In the genomic region with DNA sequence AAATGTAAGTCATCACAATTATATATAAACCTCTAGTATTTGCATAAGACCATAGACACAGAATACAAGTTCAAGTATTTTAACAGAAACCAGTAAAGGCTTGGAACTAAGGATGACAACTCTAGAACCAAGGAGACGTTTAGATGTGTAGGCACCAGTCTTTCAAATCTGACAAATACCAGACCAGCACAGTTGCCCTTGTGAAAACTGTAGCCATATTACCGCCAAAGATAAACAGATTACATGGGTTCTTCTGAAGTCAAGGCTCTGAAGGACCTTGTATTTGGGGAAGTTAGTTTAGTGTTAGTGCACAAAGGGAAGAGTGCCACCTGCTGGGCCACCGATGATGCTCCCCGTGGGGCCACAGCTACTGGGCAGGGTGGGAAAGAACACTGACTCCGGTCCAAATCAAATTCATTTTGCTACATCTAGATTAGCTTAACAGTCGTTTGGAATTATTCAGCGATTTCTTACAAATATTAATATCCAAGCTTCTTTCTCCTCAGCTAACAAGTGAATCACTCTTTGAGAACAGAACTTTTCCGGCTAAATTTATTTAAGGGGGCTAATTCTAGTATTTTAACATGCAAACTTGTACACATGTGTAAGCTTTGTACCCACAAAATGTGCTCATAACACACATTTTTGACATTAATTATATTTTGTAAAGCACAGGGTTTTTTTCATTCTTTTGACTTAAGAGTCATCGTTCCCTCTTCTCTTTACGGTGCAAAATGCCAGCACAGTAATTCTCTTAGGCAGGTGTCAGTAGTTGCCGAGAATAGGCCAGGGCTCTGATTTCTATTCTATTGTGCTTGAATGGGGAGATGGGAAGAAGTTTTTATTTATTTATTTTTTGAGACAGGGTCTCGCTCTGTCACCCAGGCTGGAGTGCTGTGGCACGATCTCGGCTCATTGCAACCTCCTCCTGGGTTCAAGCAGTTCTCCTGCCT, we compare ENCODE assay signal across 9 cellular contexts. TPM values are rescaled to one million over a fixed set of nuclear protein-coding genes. Genes with fewer than 3 reads are reported as not detected.
DNase-seq lines count a peak whose midpoint lies in the region; ATAC-seq, FAIRE-seq and TF ChIP-seq lines count a peak whose summit lies in the region.
"Had no signal": no experiment of that assay in that cellular context is flagged by ENCODE, and none has a peak within 500 bp of the region (broad histone marks: within the 10 kb centered on the region; RNA-seq: fewer than 3 reads in every experiment).

No MANE protein-coding gene starts in this region.

- DNase-seq in EH (ENCODE audit: low read depth) (peak; percentile 79), KG1 (lab: John Stamatoyannopoulos, UW) (peak; percentile 56), RCC 7860 (ENCODE audit: low spot score) (peak; percentile 51), fibroblast of mammary gland (ENCODE audit: low read depth) (peak; percentile 79), non-pigmented ciliary epithelial cell (ENCODE audit: low read depth) (peak; percentile 28), suprapubic skin (ENCODE audit: low spot score in 2 of 2) (peak; percentile 82 to 89)
- peak; percentile 80 for DNase-seq in activated T-cell treated with anti-CD3 and anti-CD28 coated beads, Interleukin-2, amount 50 U/mL, for 24 hours

- peaks cover 6% of the 10 kb centered on the region for H3K4me1 ChIP-seq in suprapubic skin

- peak; percentile 24 for FAIRE-seq in RCC 7860 (lab: Jason Lieb, UNC)

- no peaks in the 10 kb centered on the region for H3K9me3 ChIP-seq in suprapubic skin

- H3K27ac Mint-ChIP-seq in activated T-cell treated with anti-CD3 and anti-CD28 coated beads, Interleukin-2, amount 50 U/mL, for 24 hours, result no peak overlapping the region

- H3K4me3 Mint-ChIP-seq in activated T-cell treated with anti-CD3 and anti-CD28 coated beads, Interleukin-2, amount 50 U/mL, for 24 hours, result no peak overlapping the region

- H3K9me3 Mint-ChIP-seq in activated T-cell treated with anti-CD3 and anti-CD28 coated beads, Interleukin-2, amount 50 U/mL, for 24 hours, result no peaks in the 10 kb centered on the region

- H3K36me3 ChIP-seq in suprapubic skin, result no peaks in the 10 kb centered on the region

- WGBS in suprapubic skin, result 50% methylated on average over 14 of the region's 14 CpGs

- ATAC-seq in GM21737 (IDR thresholded peaks at IDR 0.05; ENCODE audit: unreplicated experiment), result peak; percentile 91

- peaks cover 6% of the 10 kb centered on the region for H3K4me1 Mint-ChIP-seq in activated T-cell treated with anti-CD3 and anti-CD28 coated beads, Interleukin-2, amount 50 U/mL, for 24 hours (ENCODE audit: low read depth)

- TF ChIP-seq POLR2A in suprapubic skin (IDR thresholded peaks at IDR 0.05), result no peak

- peaks cover 24% of the 10 kb centered on the region for H3K27me3 Mint-ChIP-seq in activated T-cell treated with anti-CD3 and anti-CD28 coated beads, Interleukin-2, amount 50 U/mL, for 24 hours

- no peaks in the 10 kb centered on the region for H3K27me3 ChIP-seq in suprapubic skin

- peak; percentile 95 for TF ChIP-seq CTCF in fibroblast of mammary gland (conservative IDR thresholded peaks at IDR 0.05; ENCODE audit: control insufficient read depth, insufficient read depth, low read depth, low read length)
- TF ChIP-seq CTCF in suprapubic skin (IDR thresholded peaks at IDR 0.05), result peak; percentile 78 to 92

- no peak overlapping the region for H3K27ac ChIP-seq in suprapubic skin
- H3K27ac ChIP-seq: epithelial cell of prostate had no signal

- no peaks in the 10 kb centered on the region for H3K36me3 Mint-ChIP-seq in activated T-cell treated with anti-CD3 and anti-CD28 coated beads, Interleukin-2, amount 50 U/mL, for 24 hours (ENCODE audit: low read depth)

- TF ChIP-seq EP300 in suprapubic skin (IDR thresholded peaks at IDR 0.05), result no peak

- H3K4me3 ChIP-seq in fibroblast of mammary gland (ENCODE audit: control insufficient read depth, low read depth, low read length) (no peak overlapping the region), suprapubic skin (no peak overlapping the region)

RNA-seq across cellular contexts. Expression of a gene that starts 8.0 kb away (rescaled TPM):
- 10 to 100 TPM; 13.4 to 23.9 (median 18.2) TPM for total RNA-seq in suprapubic skin

Comparison
In these comparisons a context has a peak if more than half of its experiments do, and no peak if none do; other contexts are left out.
1. DNase-seq: peak in every context shown above with its lines; median percentile 86 in suprapubic skin; 80 in activated T-cell treated with anti-CD3 and anti-CD28 coated beads, Interleukin-2, amount 50 U/mL, for 24 hours; 79 in EH; 79 in fibroblast of mammary gland; 56 in KG1; 51 in RCC 7860; 28 in non-pigmented ciliary epithelial cell.